In the genomic region with DNA sequence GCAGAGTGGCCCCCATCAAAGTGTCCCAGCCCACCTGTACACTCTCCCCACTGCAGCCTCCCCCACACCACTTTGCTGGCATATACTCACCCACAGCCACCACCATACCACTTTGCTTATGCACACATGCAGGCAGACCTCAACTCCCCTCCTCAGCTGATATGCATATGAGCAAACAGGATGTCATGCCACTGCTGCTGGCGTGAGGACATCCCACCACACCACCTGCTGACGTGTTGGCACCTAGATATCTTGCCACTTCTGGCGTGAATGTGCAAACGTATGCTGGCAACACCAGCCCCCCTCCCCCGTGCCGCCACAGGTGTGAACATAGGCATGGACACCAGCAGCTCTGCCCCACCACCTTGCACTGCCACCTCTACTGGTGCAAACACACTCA, we compare ENCODE assay signal across 19 cellular contexts. TPM values are rescaled to one million over a fixed set of nuclear protein-coding genes. Genes with fewer than 3 reads are reported as not detected.
A peak's percentile ranks its signal among the peaks of the same experiment; 100 is the strongest.
DNase-seq lines count a peak whose midpoint lies in the region; FAIRE-seq and TF ChIP-seq lines count a peak whose summit lies in the region.
"Had no signal": no experiment of that assay in that cellular context is flagged by ENCODE, and none has a peak within 500 bp of the region (broad histone marks: within the 10 kb centered on the region; RNA-seq: fewer than 3 reads in every experiment).

No MANE protein-coding gene starts in this region.

- DNase-seq in bronchial epithelial cell (ENCODE audit: low read depth) (no peak), immature natural killer cell (peak; percentile 65 to 77 (median 68)), neuronal stem cell (ENCODE audit: low spot score) (no peak), NCI-H82 treated with DMSO at 0.1 percent for 48 hours (lab: John Stamatoyannopoulos, UW; ENCODE audit: unreplicated experiment) (no peak), ACHN (no peak), posterior vena cava (ENCODE audit: low spot score) (no peak)
- DNase-seq: AML-193; Caco-2; CD4-positive, alpha-beta T cell; GOT3; H9 had no signal

- no peaks in the 10 kb centered on the region for H3K36me3 ChIP-seq in bronchial epithelial cell (ENCODE audit: control insufficient read depth, insufficient read depth, low read length)
- H3K36me3 ChIP-seq in neuronal stem cell (replicated peaks in 1 of 2; ENCODE audit: control insufficient read depth in 2 of 2, insufficient read depth in 2 of 2, low read length in 2 of 2): no peaks in the 10 kb centered on the region

- peak overlapping the region; percentile 3 for H2BK12ac ChIP-seq in neuronal stem cell (ENCODE audit: low read length)

- peaks cover 2% of the 10 kb centered on the region for H3K79me1 ChIP-seq in neuronal stem cell (ENCODE audit: low read depth, low read length)

- no peak overlapping the region for H3K23ac ChIP-seq in neuronal stem cell (ENCODE audit: low read depth, low read length, poor library complexity)

- peak overlapping the region in 3 of 5 donors; percentile 15 to 36 (median 28) for H3K4me3 Mint-ChIP-seq in immature natural killer cell
- H3K4me3 Mint-ChIP-seq: CD4-positive, alpha-beta T cell; H9; IgD-negative memory B cell had no signal

- H2AK5ac ChIP-seq in neuronal stem cell (ENCODE audit: low read depth, low read length): no peak overlapping the region

- H3K4me3 ChIP-seq in bronchial epithelial cell (ENCODE audit: low read depth, low read length) (no peak overlapping the region), neuronal stem cell (ENCODE audit: low read length in 2 of 2) (no peak overlapping the region)

- H4K91ac ChIP-seq in neuronal stem cell (ENCODE audit: low read depth, low read length, poor library complexity): no peak overlapping the region

- no peak overlapping the region for H2AFZ ChIP-seq in neuronal stem cell (ENCODE audit: low read length)

- peaks cover 13 to 19% of the 10 kb centered on the region in 2 donors for H3K4me1 Mint-ChIP-seq in immature natural killer cell
- H3K4me1 Mint-ChIP-seq: IgD-negative memory B cell had no signal

- H3K36me3 Mint-ChIP-seq in immature natural killer cell: peaks cover 3 to 10% (median 5%) of the 10 kb centered on the region in 3 donors

- peak; percentile 18 for FAIRE-seq in bronchial epithelial cell (lab: Jason Lieb, UNC)
- FAIRE-seq: A204.1, D721Med, G401.6, GM12891, HepG2 had no signal

- intact Hi-C loops in posterior vena cava (cut with DNase I): no loop called here

- no peak overlapping the region for H3K14ac ChIP-seq in neuronal stem cell (ENCODE audit: low read length)

- TF ChIP-seq CTCF in bronchial epithelial cell (IDR thresholded peaks at IDR 0.05; ENCODE audit: insufficient read depth, low read length, severe bottlenecking): no peak

- H3K4me1 ChIP-seq in neuronal stem cell (ENCODE audit: control insufficient read depth in 2 of 2, insufficient read depth in 1 of 2, low read depth in 1 of 2, low read length in 2 of 2): no peaks in the 10 kb centered on the region
- H3K4me1 ChIP-seq: Caco-2 had no signal

- in situ Hi-C loops in ACHN (cut with HindIII; ENCODE audit: low pct_ligation_motif_present, low pct_unique_long_range_greater_than_20kb, low sequenced_read_pairs): no loop called here

- H3K27me3 Mint-ChIP-seq in immature natural killer cell (ENCODE audit: low read depth in 3 of 3): peaks cover 2 to 12% (median 5%) of the 10 kb centered on the region in 3 donors
- H3K27me3 Mint-ChIP-seq: CD4-positive, alpha-beta T cell had no signal

- H3K18ac ChIP-seq in neuronal stem cell (ENCODE audit: low read length): no peak overlapping the region

- peaks cover 2 to 12% (median 9%) of the 10 kb centered on the region in 6 donors for H3K9me3 Mint-ChIP-seq in immature natural killer cell

- WGBS in neuronal stem cell (ENCODE audit: extremely low coverage in 2 of 2, insufficient read length in 2 of 2, insufficient replicate concordance in 1 of 2), 2 donors: no CpG with 5 or more reads among the region's 6 CpGs

- H2BK15ac ChIP-seq in neuronal stem cell (ENCODE audit: low read length): no peak overlapping the region

- H2BK5ac ChIP-seq in neuronal stem cell (ENCODE audit: low read length): no peak overlapping the region

- H3K4ac ChIP-seq in neuronal stem cell (ENCODE audit: low read length): no peak overlapping the region

- H3K27me3 ChIP-seq in bronchial epithelial cell (ENCODE audit: control insufficient read depth, insufficient read depth, low read length): no peaks in the 10 kb centered on the region
- peaks cover 0 to 2% (median 0%) of the 10 kb centered on the region in 3 experiments for H3K27me3 ChIP-seq in neuronal stem cell (ENCODE audit: control insufficient read depth in 3 of 3, insufficient read depth in 3 of 3, low read depth in 1 of 3, low read length in 3 of 3)

- H3K9me3 ChIP-seq in neuronal stem cell (replicated peaks in 1 of 2; ENCODE audit: control insufficient read depth in 2 of 2, insufficient read depth in 1 of 2, low read depth in 1 of 2, low read length in 2 of 2): no peaks in the 10 kb centered on the region
- H3K9me3 ChIP-seq: Caco-2 had no signal

- peak overlapping the region; percentile 41 to 90 (median 69) for H3K27ac Mint-ChIP-seq in immature natural killer cell
- H3K27ac Mint-ChIP-seq: CD4-positive, alpha-beta T cell; H9; IgD-negative memory B cell had no signal

- H2BK120ac ChIP-seq in neuronal stem cell (ENCODE audit: low read depth, low read length): no peak overlapping the region

- H3K9ac ChIP-seq in neuronal stem cell (ENCODE audit: low read depth, low read length, poor library complexity): no peak overlapping the region

- H4K8ac ChIP-seq in neuronal stem cell (ENCODE audit: low read depth, low read length): no peak overlapping the region

- no peak overlapping the region for H3K4me2 ChIP-seq in neuronal stem cell (ENCODE audit: insufficient read depth, low read length, poor library complexity, severe bottlenecking)

- no peak overlapping the region for H3K27ac ChIP-seq in neuronal stem cell (replicated peaks; ENCODE audit: low read length)
- H3K27ac ChIP-seq: C4-2B had no signal

RNA-seq across cellular contexts. Expression of a gene that starts 22.4 kb away (rescaled TPM):
- total RNA-seq in bronchial epithelial cell: not detected in 2 replicates
- polyA plus RNA-seq in immature natural killer cell: not detected
- not detected for polyA plus RNA-seq in neuronal stem cell (2013, experiment 1 of 2)
- polyA plus RNA-seq in neuronal stem cell (2013, experiment 2 of 2): not detected
- not detected for total RNA-seq in posterior vena cava
- total RNA-seq: Caco-2; CD4-positive, alpha-beta T cell; H9; HepG2 had no signal
- polyA plus RNA-seq: BJ, HepG2, IgD-negative memory B cell had no signal

Comparison
In these comparisons a context has a peak if more than half of its experiments do, and no peak if none do; other contexts are left out.
1. DNase-seq: peak in immature natural killer cell (3 of 3); none in bronchial epithelial cell (single experiment), neuronal stem cell (single experiment), NCI-H82 treated with DMSO at 0.1 percent for 48 hours (single experiment), ACHN (single experiment) and posterior vena cava (single experiment).